8 cellular contexts compared by ENCODE assay signal in genomic region chr17:47650525-47651522, GRCh38. TPM values are rescaled to one million over a fixed set of nuclear protein-coding genes. Genes with fewer than 3 reads are reported as not detected.
DNase-seq lines count a peak whose midpoint lies in the region; ATAC-seq and TF ChIP-seq lines count a peak whose summit lies in the region.

No MANE protein-coding gene starts in this region.

- peak overlapping the region; percentile 83 for H3K4me3 ChIP-seq in AG09309 (ENCODE audit: control insufficient read depth, low read depth, low read length)
- peak overlapping the region; percentile 71 for H3K4me3 ChIP-seq in colonic mucosa

- no peaks in the 10 kb centered on the region for H3K9me3 ChIP-seq in colonic mucosa

- peak overlapping the region; percentile 74 to 83 for H3K9ac ChIP-seq in colonic mucosa (ENCODE audit: low read depth in 2 of 2, low read length in 2 of 2)

- peaks cover 4% of the 10 kb centered on the region for H3K36me3 ChIP-seq in colonic mucosa

- peak overlapping the region; percentile 82 for H3K27ac ChIP-seq in colonic mucosa

- peak; percentile 71 for DNase-seq in AG09309 (ENCODE audit: low read depth)
- DNase-seq in NCI-H510A treated with DMSO at 0.1 percent for 48 hours (lab: John Stamatoyannopoulos, UW) = peak; percentile 93
- DNase-seq in activated CD4-positive, alpha-beta T cell treated with anti-CD3 and anti-CD28 coated beads for 48 hours = peak; percentile 97
- DNase-seq in colonic mucosa = peak; percentile 95
- DNase-seq in left colon = peak; percentile 95 to 98
- peak; percentile 85 to 93 (median 88) for DNase-seq in stimulated activated CD4-positive, alpha-beta T cell treated with anti-CD3 and anti-CD28 coated beads, Interleukin-1b, Interleukin-23, amount 100 ng/mL, for 24 hours (ENCODE audit: low read depth in 4 of 4, low spot score in 1 of 4)

- ATAC-seq in GM19035 (IDR thresholded peaks at IDR 0.05; ENCODE audit: unreplicated experiment) (peak; percentile 54), HG03439 (IDR thresholded peaks at IDR 0.05; ENCODE audit: unreplicated experiment) (peak; percentile 37), left colon (peak; percentile 67)

- peaks cover 15% of the 10 kb centered on the region for H3K4me1 ChIP-seq in colonic mucosa

- TF ChIP-seq CTCF in AG09309 (IDR thresholded peaks at IDR 0.05; ENCODE audit: control insufficient read depth, insufficient read depth, low read depth, low read length, missing control alignments) (no peak), colonic mucosa (IDR thresholded peaks at IDR 0.05) (no peak)

- no peaks in the 10 kb centered on the region for H3K27me3 ChIP-seq in colonic mucosa

- intact Hi-C loops in colonic mucosa (cut with DNase I) = no loop called here
- intact Hi-C loops in left colon (cut with DNase I, micrococcal nuclease) = no loop called here

RNA-seq across cellular contexts. Expression of gene KPNB1, which starts 1.1 kb away (rescaled TPM):
- total RNA-seq in colonic mucosa = 100 to 1,000 TPM; 247 to 356 TPM
- 100 to 1,000 TPM; 176 to 228 TPM for total RNA-seq in left colon

RNA-seq across cellular contexts. Expression of gene TBKBP1, which starts 43.1 kb away (rescaled TPM):
- total RNA-seq in colonic mucosa (1 to 10 TPM; 1.3 to 2.9 TPM), left colon (1 to 10 TPM; 1.5 to 3.8 TPM)

Comparison
In these comparisons a context has a peak if more than half of its experiments do, and no peak if none do; other contexts are left out.
1. Peak in every context shown above with its lines: DNase-seq, ATAC-seq, H3K4me3 ChIP-seq and H3K27ac ChIP-seq.